Comparison of ENCODE assay signal across 12 cellular contexts in the genomic region with DNA sequence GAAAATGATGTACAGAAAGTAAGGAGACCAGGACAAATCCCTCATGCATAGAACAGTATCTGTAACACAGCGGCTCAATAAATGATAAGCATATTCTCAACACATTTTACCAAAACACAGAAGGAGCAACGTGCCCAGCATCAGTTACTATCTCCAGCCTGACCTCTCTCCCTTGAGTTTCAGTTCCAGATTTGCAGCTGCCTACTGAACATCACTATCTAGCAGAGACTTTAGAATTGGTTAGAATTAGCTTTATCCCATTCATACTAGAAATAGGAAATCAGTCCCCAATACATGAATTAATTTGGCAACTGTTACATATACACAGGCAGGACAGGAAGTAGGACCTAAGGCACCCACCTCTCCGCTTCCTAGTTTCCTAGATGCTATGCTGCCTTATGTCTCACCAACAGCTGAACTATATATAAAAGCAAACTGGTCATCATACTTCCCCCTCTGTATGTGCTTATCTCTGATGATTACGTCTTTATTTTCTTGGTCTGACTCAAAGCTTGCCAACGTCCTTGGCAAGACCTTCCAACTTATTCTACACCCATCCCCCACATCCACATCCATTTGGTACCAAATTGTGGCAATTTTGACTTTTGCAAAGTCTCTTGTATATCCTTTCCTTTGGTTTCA.
DNase-seq lines count a peak whose midpoint lies in the region; ATAC-seq, FAIRE-seq and TF ChIP-seq lines count a peak whose summit lies in the region.
"Had no signal": no experiment of that assay in that cellular context is flagged by ENCODE, and none has a peak within 500 bp of the region (broad histone marks: within the 10 kb centered on the region; RNA-seq: fewer than 3 reads in every experiment).

No MANE protein-coding gene starts in this region.

- POLR2A ChIA-PET in A549 (lab: Yijun Ruan, JAX): no interaction called here

- TF ChIP-seq CTCF in A549 (IDR thresholded peaks at IDR 0.05): no peak
- TF ChIP-seq CTCF in GM12865 (IDR thresholded peaks at IDR 0.05; ENCODE audit: insufficient read depth, low read depth, low read length, missing control alignments): no peak
- TF ChIP-seq CTCF in upper lobe of left lung (IDR thresholded peaks at IDR 0.05): no peak

- H3K27me3 ChIP-seq in upper lobe of left lung: no peaks in the 10 kb centered on the region
- H3K27me3 ChIP-seq: ovary had no signal

- TF ChIP-seq EP300 in A549 (IDR thresholded peaks at IDR 0.05): no peak
- no peak for TF ChIP-seq EP300 in upper lobe of left lung (IDR thresholded peaks at IDR 0.05)

- TF ChIP-seq RAD21 in A549 (conservative IDR thresholded peaks at IDR 0.05 in 1 of 2, IDR thresholded peaks at IDR 0.05 in 1 of 2): no peak

- H3K4me1 ChIP-seq in A549 (peaks cover 15% of the 10 kb centered on the region; the same call in 1 of the 3 replicates), upper lobe of left lung (peaks cover 6 to 13% (median 8%) of the 10 kb centered on the region in 4 donors)

- H3K27ac ChIP-seq in A549 (no peak overlapping the region), upper lobe of left lung (no peak overlapping the region)
- H3K27ac ChIP-seq: ovary had no signal

- H3K4me3 ChIP-seq in A549 (no peak overlapping the region), GM12865 (ENCODE audit: low read depth, low read length) (no peak overlapping the region), upper lobe of left lung (no peak overlapping the region)
- H3K4me3 ChIP-seq: K562, ovary had no signal

- H3K36me3 ChIP-seq in upper lobe of left lung: peaks cover 0 to 31% (median 11%) of the 10 kb centered on the region in 4 donors
- H3K36me3 ChIP-seq: ovary had no signal

- no peak for FAIRE-seq in A549 (lab: Jason Lieb, UNC)
- FAIRE-seq: K562, TTC549 had no signal

- TF ChIP-seq POLR2A in A549 (IDR thresholded peaks at IDR 0.05; ENCODE audit: low read length): no peak
- TF ChIP-seq POLR2A in upper lobe of left lung (IDR thresholded peaks at IDR 0.05): no peak

- H3K9me3 ChIP-seq in A549 (no peaks in the 10 kb centered on the region), upper lobe of left lung (no peaks in the 10 kb centered on the region)
- H3K9me3 ChIP-seq: ovary had no signal

- no peak for ATAC-seq in A549
- no peak for ATAC-seq in upper lobe of left lung (ENCODE audit: low FRiP score in 2 of 2)
- no peak for ATAC-seq in GM19397 (IDR thresholded peaks at IDR 0.05; ENCODE audit: unreplicated experiment)
- ATAC-seq: K562 had no signal

- peak overlapping the region; percentile 85 for H3K4me2 ChIP-seq in A549

- CTCF ChIA-PET in A549 (lab: Yijun Ruan, JAX): no interaction called here

- WGBS in A549 (ENCODE audit: missing lambda C conversion rate): 42% methylated on average over 5 of the region's 5 CpGs
- 35 to 49% methylated on average over 5 of the region's 5 CpGs for WGBS in upper lobe of left lung, 2 donors

- DNase-seq in A549 (ENCODE audit: low read depth in 1 of 2, low spot score in 1 of 2) (no peak), GM12865 (ENCODE audit: low read depth) (peak; percentile 25), RPMI7951 (ENCODE audit: low read depth) (peak; percentile 44), dermis blood vessel endothelial cell (peak; percentile 58), DMS114 treated with DMSO at 0.1 percent for 48 hours (lab: John Stamatoyannopoulos, UW; ENCODE audit: unreplicated experiment) (no peak), upper lobe of left lung (no peak), AG08395 (ENCODE audit: low spot score) (no peak)
- DNase-seq: NCI-H748 treated with DMSO at 0.1 percent for 48 hours, ovary had no signal

TF ChIP-seq in A549, 52 proteins besides CTCF, POLR2A, EP300 and RAD21:
- TF ChIP-seq BHLHE40 (IDR thresholded peaks at IDR 0.05; ENCODE audit: low read depth, low read length) (no peak), ZNF302 (CRISPR knock-in tag; IDR thresholded peaks at IDR 0.05) (no peak), EHF (CRISPR knock-in tag; IDR thresholded peaks at IDR 0.05) (no peak), ZSCAN20 (CRISPR knock-in tag; IDR thresholded peaks at IDR 0.05) (no peak)
- TF ChIP-seq, protein P1, sequence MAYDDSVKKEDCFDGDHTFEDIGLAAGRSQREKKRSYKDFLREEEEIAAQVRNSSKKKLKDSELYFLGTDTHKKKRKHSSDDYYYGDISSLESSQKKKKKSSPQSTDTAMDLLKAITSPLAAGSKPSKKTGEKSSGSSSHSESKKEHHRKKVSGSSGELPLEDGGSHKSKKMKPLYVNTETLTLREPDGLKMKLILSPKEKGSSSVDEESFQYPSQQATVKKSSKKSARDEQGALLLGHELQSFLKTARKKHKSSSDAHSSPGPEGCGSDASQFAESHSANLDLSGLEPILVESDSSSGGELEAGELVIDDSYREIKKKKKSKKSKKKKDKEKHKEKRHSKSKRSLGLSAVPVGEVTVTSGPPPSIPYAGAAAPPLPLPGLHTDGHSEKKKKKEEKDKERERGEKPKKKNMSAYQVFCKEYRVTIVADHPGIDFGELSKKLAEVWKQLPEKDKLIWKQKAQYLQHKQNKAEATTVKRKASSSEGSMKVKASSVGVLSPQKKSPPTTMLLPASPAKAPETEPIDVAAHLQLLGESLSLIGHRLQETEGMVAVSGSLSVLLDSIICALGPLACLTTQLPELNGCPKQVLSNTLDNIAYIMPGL (CRISPR knock-in tag; IDR thresholded peaks at IDR 0.05; ENCODE audit: borderline replicate concordance): no peak
- TF ChIP-seq, protein P2, sequence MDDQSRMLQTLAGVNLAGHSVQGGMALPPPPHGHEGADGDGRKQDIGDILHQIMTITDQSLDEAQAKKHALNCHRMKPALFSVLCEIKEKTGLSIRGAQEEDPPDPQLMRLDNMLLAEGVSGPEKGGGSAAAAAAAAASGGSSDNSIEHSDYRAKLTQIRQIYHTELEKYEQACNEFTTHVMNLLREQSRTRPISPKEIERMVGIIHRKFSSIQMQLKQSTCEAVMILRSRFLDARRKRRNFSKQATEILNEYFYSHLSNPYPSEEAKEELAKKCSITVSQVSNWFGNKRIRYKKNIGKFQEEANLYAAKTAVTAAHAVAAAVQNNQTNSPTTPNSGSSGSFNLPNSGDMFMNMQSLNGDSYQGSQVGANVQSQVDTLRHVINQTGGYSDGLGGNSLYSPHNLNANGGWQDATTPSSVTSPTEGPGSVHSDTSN (IDR thresholded peaks at IDR 0.05): no peak
- TF ChIP-seq, protein P3, sequence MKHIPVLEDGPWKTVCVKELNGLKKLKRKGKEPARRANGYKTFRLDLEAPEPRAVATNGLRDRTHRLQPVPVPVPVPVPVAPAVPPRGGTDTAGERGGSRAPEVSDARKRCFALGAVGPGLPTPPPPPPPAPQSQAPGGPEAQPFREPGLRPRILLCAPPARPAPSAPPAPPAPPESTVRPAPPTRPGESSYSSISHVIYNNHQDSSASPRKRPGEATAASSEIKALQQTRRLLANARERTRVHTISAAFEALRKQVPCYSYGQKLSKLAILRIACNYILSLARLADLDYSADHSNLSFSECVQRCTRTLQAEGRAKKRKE (CRISPR knock-in tag; IDR thresholded peaks at IDR 0.05; ENCODE audit: low read depth): no peak
TF ChIP-seq in A549: peak in this region for 0.

Comparison
In these comparisons a context has a peak if more than half of its experiments do, and no peak if none do; other contexts are left out.
1. DNase-seq: peak in GM12865 (single experiment), RPMI7951 (single experiment) and dermis blood vessel endothelial cell (single experiment); none in A549 (0 of 2), DMS114 treated with DMSO at 0.1 percent for 48 hours (single experiment), upper lobe of left lung (0 of 2) and AG08395 (single experiment).